In the genomic region with DNA sequence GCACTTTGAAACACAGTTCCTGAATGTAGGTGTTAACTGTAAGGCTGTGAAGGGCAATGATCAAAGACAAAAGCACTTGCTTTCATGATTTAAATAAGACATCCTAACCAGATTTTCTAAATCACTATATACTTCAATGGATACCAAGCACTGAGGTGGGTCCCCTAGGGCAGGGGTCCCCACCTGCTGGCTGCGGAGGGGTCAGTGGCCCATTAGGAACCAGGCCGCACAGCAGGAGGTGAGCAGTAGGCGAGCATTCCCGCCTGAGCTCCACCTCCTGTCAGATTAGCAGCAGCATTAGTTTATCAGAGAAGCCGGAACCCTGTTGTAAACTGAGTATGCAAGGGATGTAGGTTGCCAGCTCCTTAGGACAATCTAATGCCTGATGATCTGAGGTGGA, we compare ENCODE assay signal across 17 cellular contexts. TPM values are rescaled to one million over a fixed set of nuclear protein-coding genes. Genes with fewer than 3 reads are reported as not detected.
DNase-seq lines count a peak whose midpoint lies in the region; ATAC-seq, FAIRE-seq and TF ChIP-seq lines count a peak whose summit lies in the region.
"Had no signal": no experiment of that assay in that cellular context is flagged by ENCODE, and none has a peak within 500 bp of the region (broad histone marks: within the 10 kb centered on the region; RNA-seq: fewer than 3 reads in every experiment).

No MANE protein-coding gene starts in this region.

- no peaks in the 10 kb centered on the region for H3K27me3 Mint-ChIP-seq in activated T-cell treated with anti-CD3 and anti-CD28 coated beads, Interleukin-2, amount 50 U/mL, for 72 hours (ENCODE audit: low read depth)
- H3K27me3 Mint-ChIP-seq in activated B cell treated with CpG ODN at 0.5 μM for 24 hours (no peaks in the 10 kb centered on the region), endodermal cell (ENCODE audit: insufficient read depth) (no peaks in the 10 kb centered on the region)

- H3K4me1 Mint-ChIP-seq in activated T-cell treated with anti-CD3 and anti-CD28 coated beads, Interleukin-2, amount 50 U/mL, for 72 hours (ENCODE audit: low read depth) = peaks cover 97% of the 10 kb centered on the region
- peaks cover 86% of the 10 kb centered on the region for H3K4me1 Mint-ChIP-seq in activated B cell treated with CpG ODN at 0.5 μM for 24 hours
- peaks cover 52% of the 10 kb centered on the region for H3K4me1 Mint-ChIP-seq in endodermal cell

- dilution Hi-C loops in keratinocyte (cut with MboI; ENCODE audit: extremely low pct_ligation_motif_present, low sequenced_read_pairs) = no loop called here

- H3K4me3 Mint-ChIP-seq in activated T-cell treated with anti-CD3 and anti-CD28 coated beads, Interleukin-2, amount 50 U/mL, for 72 hours = peak overlapping the region; percentile 48 to 79
- H3K4me3 Mint-ChIP-seq in activated B cell treated with CpG ODN at 0.5 μM for 24 hours = no peak overlapping the region
- no peak overlapping the region for H3K4me3 Mint-ChIP-seq in endodermal cell
- H3K4me3 Mint-ChIP-seq: nephron progenitor cell, WTC11 had no signal

- H3K4me2 ChIP-seq in keratinocyte (ENCODE audit: control insufficient read depth, extremely low read depth, insufficient read depth, low read depth, low read length) = peak overlapping the region; percentile 65

- peak overlapping the region; percentile 88 for H3K27ac Mint-ChIP-seq in activated T-cell treated with anti-CD3 and anti-CD28 coated beads, Interleukin-2, amount 50 U/mL, for 72 hours
- H3K27ac Mint-ChIP-seq in activated B cell treated with CpG ODN at 0.5 μM for 24 hours (peak overlapping the region; percentile 56), endodermal cell (no peak overlapping the region)
- H3K27ac Mint-ChIP-seq: nephron progenitor cell, WTC11 had no signal

- POLR2A ChIA-PET in activated B cell treated with CpG ODN at 0.5 μM for 24 hours (lab: Charles Lee) = no interaction called here

- intact Hi-C loops in activated B cell treated with CpG ODN at 0.5 μM for 24 hours (cut with micrococcal nuclease) = loop anchor here (2.0 kb wide), 1 partner anchor 855 kb away; a partner anchor contains a TSS

- H3K27me3 ChIP-seq in keratinocyte (ENCODE audit: control insufficient read depth, extremely low read depth, insufficient read depth, low read length) (no peaks in the 10 kb centered on the region), subcutaneous abdominal adipose tissue (ENCODE audit: control insufficient read depth in 5 of 5, insufficient read depth in 4 of 5, low read length in 5 of 5) (no peaks in the 10 kb centered on the region), endodermal cell (ENCODE audit: control insufficient read depth, insufficient read depth, low read length, poor library complexity, severe bottlenecking) (no peaks in the 10 kb centered on the region)
- H3K27me3 ChIP-seq: body of pancreas, testis had no signal

- peaks cover 2 to 5% of the 10 kb centered on the region in 2 donors for H3K9me3 Mint-ChIP-seq in activated T-cell treated with anti-CD3 and anti-CD28 coated beads, Interleukin-2, amount 50 U/mL, for 72 hours
- H3K9me3 Mint-ChIP-seq in activated B cell treated with CpG ODN at 0.5 μM for 24 hours (peaks cover 2% of the 10 kb centered on the region), endodermal cell (peaks cover 25% of the 10 kb centered on the region)

- CTCF ChIA-PET in activated B cell treated with CpG ODN at 0.5 μM for 24 hours (lab: Charles Lee) = no interaction called here

- H3K4me1 ChIP-seq in keratinocyte (ENCODE audit: control insufficient read depth, extremely low read depth, insufficient read depth, low read length) (peaks cover 62% of the 10 kb centered on the region), subcutaneous abdominal adipose tissue (ENCODE audit: control insufficient read depth in 5 of 5, insufficient read depth in 5 of 5, low read length in 5 of 5) (peaks cover 14 to 89% (median 85%) of the 10 kb centered on the region in 5 donors), endodermal cell (ENCODE audit: control insufficient read depth, insufficient read depth, low read length) (peaks cover 16% of the 10 kb centered on the region)

- H3K36me3 ChIP-seq in keratinocyte (ENCODE audit: control insufficient read depth in 2 of 2, extremely low read depth in 1 of 2, insufficient read depth in 2 of 2, low read length in 2 of 2) (peaks cover 8 to 38% of the 10 kb centered on the region in 2 experiments), subcutaneous abdominal adipose tissue (ENCODE audit: control insufficient read depth in 5 of 5, insufficient read depth in 5 of 5, low read length in 5 of 5) (peaks cover 0 to 2% (median 0%) of the 10 kb centered on the region in 5 donors), endodermal cell (ENCODE audit: control insufficient read depth, insufficient read depth, low read length) (peaks cover 45% of the 10 kb centered on the region)

- peaks cover 99% of the 10 kb centered on the region for H3K79me2 ChIP-seq in keratinocyte (ENCODE audit: control insufficient read depth, insufficient read depth, low read length)

- H3K27ac ChIP-seq in keratinocyte (ENCODE audit: control insufficient read depth, insufficient read depth, low read length) (peak overlapping the region; percentile 29), subcutaneous abdominal adipose tissue (ENCODE audit: low read depth, low read length) (peak overlapping the region; percentile 31), endodermal cell (ENCODE audit: low read depth, low read length) (no peak overlapping the region)

- no peak for DNase-seq in activated T-cell treated with anti-CD3 and anti-CD28 coated beads, Interleukin-2, amount 50 U/mL, for 72 hours
- DNase-seq in activated T-cell treated with anti-CD3 and anti-CD28 coated beads for 4 hours = no peak
- DNase-seq in activated B cell treated with CpG ODN at 0.5 μM for 24 hours = no peak
- DNase-seq in keratinocyte (ENCODE audit: low read depth, low spot score) = no peak
- no peak for DNase-seq in hippocampal formation (lab: John Stamatoyannopoulos, UW)
- no peak for DNase-seq in endodermal cell
- DNase-seq: body of pancreas; effector memory CD4-positive, alpha-beta T cell; left cardiac atrium; NCI-H1436; NCI-H446; nephron progenitor cell; testis had no signal

- H3K9me3 ChIP-seq in keratinocyte (ENCODE audit: control insufficient read depth, low read depth, low read length) (peaks cover 2% of the 10 kb centered on the region), subcutaneous abdominal adipose tissue (ENCODE audit: control insufficient read depth in 5 of 5, low read length in 5 of 5) (peaks cover 0 to 2% (median 0%) of the 10 kb centered on the region in 5 donors), endodermal cell (ENCODE audit: control insufficient read depth, low read length) (peaks cover 21% of the 10 kb centered on the region)
- H3K9me3 ChIP-seq: body of pancreas, testis had no signal

- peak overlapping the region in 2 of 3 experiments; percentile 3 to 22 for H3K4me3 ChIP-seq in keratinocyte (ENCODE audit: control insufficient read depth in 2 of 3, extremely low read depth in 1 of 3, insufficient read depth in 2 of 3, low read depth in 1 of 3, low read length in 3 of 3)
- no peak overlapping the region for H3K4me3 ChIP-seq in subcutaneous abdominal adipose tissue (ENCODE audit: low read depth in 1 of 5, low read length in 5 of 5)
- no peak overlapping the region for H3K4me3 ChIP-seq in endodermal cell (ENCODE audit: low read length)
- H3K4me3 ChIP-seq: body of pancreas, testis had no signal

- TF ChIP-seq CTCF in activated B cell treated with CpG ODN at 0.5 μM for 24 hours (IDR thresholded peaks at IDR 0.05) (no peak), keratinocyte (optimal IDR thresholded peaks at IDR 0.05 in 1 of 3, IDR thresholded peaks at IDR 0.05 in 1 of 3, conservative IDR thresholded peaks at IDR 0.05 in 1 of 3; ENCODE audit: extremely low read depth in 1 of 3, insufficient read depth in 2 of 3, low read length in 3 of 3) (no peak), endodermal cell (conservative IDR thresholded peaks at IDR 0.05) (no peak)

- 87 to 94% methylated on average over 2 to 5 of the region's 5 CpGs for WGBS in endodermal cell (ENCODE audit: insufficient coverage in 1 of 2, insufficient read length in 1 of 2), 2 experiments

- no peak for ATAC-seq in activated T-cell treated with anti-CD3 and anti-CD28 coated beads, Interleukin-2, amount 50 U/mL, for 72 hours (replicated peaks in 1 of 2)
- ATAC-seq in activated B cell treated with CpG ODN at 0.5 μM for 24 hours (ENCODE audit: low read depth) (no peak), GM21528 (IDR thresholded peaks at IDR 0.05; ENCODE audit: low FRiP score, unreplicated experiment) (no peak)
- ATAC-seq: body of pancreas, left cardiac atrium, SK-N-SH treated with all-trans-retinoic acid at 6 μM for 48 hours, WTC11 had no signal

- peaks cover 11% of the 10 kb centered on the region for H3K9me1 ChIP-seq in keratinocyte (ENCODE audit: control insufficient read depth, extremely low read depth, insufficient read depth, low read length)

- no peak overlapping the region for H2AFZ ChIP-seq in keratinocyte (ENCODE audit: control insufficient read depth, low read length)

- H4K20me1 ChIP-seq in keratinocyte (ENCODE audit: control insufficient read depth, extremely low read depth, insufficient read depth, low read length) = peaks cover 50% of the 10 kb centered on the region

- peaks cover 10 to 34% of the 10 kb centered on the region in 2 donors for H3K36me3 Mint-ChIP-seq in activated T-cell treated with anti-CD3 and anti-CD28 coated beads, Interleukin-2, amount 50 U/mL, for 72 hours (ENCODE audit: insufficient read depth in 2 of 2)
- H3K36me3 Mint-ChIP-seq in activated B cell treated with CpG ODN at 0.5 μM for 24 hours (ENCODE audit: low read depth) (peaks cover 54% of the 10 kb centered on the region), endodermal cell (ENCODE audit: low read depth) (peaks cover 34% of the 10 kb centered on the region)

- FAIRE-seq in keratinocyte (lab: Jason Lieb, UNC) = no peak

- H3K9ac ChIP-seq in keratinocyte (ENCODE audit: control insufficient read depth, extremely low read depth, insufficient read depth, low read length) (no peak overlapping the region), subcutaneous abdominal adipose tissue (ENCODE audit: low read length in 5 of 5) (peak overlapping the region in 2 of 5 donors; percentile 21 to 44), endodermal cell (ENCODE audit: extremely low read depth, low read length, poor library complexity, severe bottlenecking) (no peak overlapping the region)

RNA-seq across cellular contexts. Expression of a gene that starts 7.1 kb away (rescaled TPM):
- 10 to 100 TPM; 74.6 to 81.4 TPM for total RNA-seq in activated T-cell treated with anti-CD3 and anti-CD28 coated beads, Interleukin-2, amount 50 U/mL, for 72 hours
- 79.1 and 89.3 TPM in 2 replicates for total RNA-seq in activated B cell treated with CpG ODN at 0.5 μM for 24 hours
- 148 to 209 TPM (median 177 TPM) in 3 replicates for polyA plus RNA-seq in keratinocyte
- polyA plus RNA-seq in keratinocyte (2011; ENCODE audit: low read depth) = 270 TPM
- polyA plus RNA-seq in keratinocyte (2011; cell fraction: cytosol; rRNA removed) = 125 and 255 TPM in 2 replicates
- polyA plus RNA-seq in keratinocyte (2011; cell fraction: nucleus; rRNA removed) = 188 and 209 TPM in 2 replicates
- 73.8 and 149 TPM in 2 replicates for polyA plus RNA-seq in keratinocyte (2012; ENCODE audit: low replicate concordance)
- 111 to 217 TPM (median 195 TPM) in 3 replicates for polyA minus RNA-seq in keratinocyte
- polyA minus RNA-seq in keratinocyte (2011; cell fraction: cytosol; rRNA and poly(A)+ RNA removed) = 156 TPM
- polyA minus RNA-seq in keratinocyte (2011; cell fraction: nucleus; rRNA and poly(A)+ RNA removed) = 72.8 and 148 TPM in 2 replicates
- 10 to 100 TPM; 59.0 to 59.1 TPM for total RNA-seq in endodermal cell
- polyA plus RNA-seq in endodermal cell (2013, experiment 1 of 2) = 46.2 TPM
- polyA plus RNA-seq in endodermal cell (2013, experiment 2 of 2) = 49.2 TPM

RNA-seq across cellular contexts. Expression of a gene that starts 44.9 kb away (rescaled TPM):
- total RNA-seq in activated T-cell treated with anti-CD3 and anti-CD28 coated beads, Interleukin-2, amount 50 U/mL, for 72 hours = 100 to 1,000 TPM; 140 to 148 TPM
- total RNA-seq in activated B cell treated with CpG ODN at 0.5 μM for 24 hours (254 and 275 TPM in 2 replicates), endodermal cell (100 to 1,000 TPM; 323 to 413 TPM)
- 53.1 to 178 TPM (median 74.6 TPM) in 3 replicates for polyA plus RNA-seq in keratinocyte
- polyA plus RNA-seq in keratinocyte (2011; ENCODE audit: low read depth) = 162 TPM
- 90.2 and 96.4 TPM in 2 replicates for polyA plus RNA-seq in keratinocyte (2011; cell fraction: cytosol; rRNA removed)
- polyA plus RNA-seq in keratinocyte (2011; cell fraction: nucleus; rRNA removed) = 71.8 and 126 TPM in 2 replicates
- 140 and 399 TPM in 2 replicates for polyA plus RNA-seq in keratinocyte (2012; ENCODE audit: low replicate concordance)
- polyA minus RNA-seq in keratinocyte = 9.2 to 36.1 TPM (median 10.7 TPM) in 3 replicates
- polyA minus RNA-seq in keratinocyte (2011; cell fraction: cytosol; rRNA and poly(A)+ RNA removed) = 23.8 TPM
- 17.0 and 32.5 TPM in 2 replicates for polyA minus RNA-seq in keratinocyte (2011; cell fraction: nucleus; rRNA and poly(A)+ RNA removed)
- polyA plus RNA-seq in endodermal cell (2013, experiment 1 of 2) = 370 TPM
- 361 TPM for polyA plus RNA-seq in endodermal cell (2013, experiment 2 of 2)

Comparison
In these comparisons a context has a peak if more than half of its experiments do, and no peak if none do; other contexts are left out.
1. H3K4me3 Mint-ChIP-seq: peak in activated T-cell treated with anti-CD3 and anti-CD28 coated beads, Interleukin-2, amount 50 U/mL, for 72 hours (2 of 2); none in activated B cell treated with CpG ODN at 0.5 μM for 24 hours (single experiment) and endodermal cell (single experiment).
2. H3K4me3 ChIP-seq: peak in keratinocyte (2 of 3); none in subcutaneous abdominal adipose tissue (0 of 5) and endodermal cell (single experiment).